Comparison of ENCODE assay signal across 2 cellular contexts in the genomic region with DNA sequence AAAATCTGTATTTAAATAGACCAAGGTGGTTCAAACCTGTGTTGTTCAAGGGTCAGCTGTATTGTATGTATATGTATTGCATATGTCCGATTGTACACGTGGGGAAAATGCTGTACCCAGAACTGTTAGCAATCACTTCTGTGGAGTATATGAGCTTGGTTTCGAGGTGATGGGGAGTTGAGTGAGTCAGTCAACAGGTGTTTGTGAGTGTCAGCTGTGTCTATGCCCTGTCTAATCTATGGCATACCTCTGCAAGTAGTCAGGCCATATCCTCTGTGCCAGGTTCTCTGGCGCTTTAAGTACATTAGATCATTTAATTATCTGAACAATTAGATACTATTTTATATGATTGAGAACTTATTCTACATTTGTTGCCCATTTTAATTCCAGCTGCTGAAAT.
TF ChIP-seq lines count a peak whose summit lies in the region.

No MANE protein-coding gene starts in this region.

TF ChIP-seq in IMR-90, 13 proteins besides CTCF, POLR2A, EP300 and RAD21:
- no peak for TF ChIP-seq FOS (IDR thresholded peaks at IDR 0.05; ENCODE audit: low read depth, low read length)
- TF ChIP-seq, protein P1, sequence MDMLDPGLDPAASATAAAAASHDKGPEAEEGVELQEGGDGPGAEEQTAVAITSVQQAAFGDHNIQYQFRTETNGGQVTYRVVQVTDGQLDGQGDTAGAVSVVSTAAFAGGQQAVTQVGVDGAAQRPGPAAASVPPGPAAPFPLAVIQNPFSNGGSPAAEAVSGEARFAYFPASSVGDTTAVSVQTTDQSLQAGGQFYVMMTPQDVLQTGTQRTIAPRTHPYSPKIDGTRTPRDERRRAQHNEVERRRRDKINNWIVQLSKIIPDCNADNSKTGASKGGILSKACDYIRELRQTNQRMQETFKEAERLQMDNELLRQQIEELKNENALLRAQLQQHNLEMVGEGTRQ (IDR thresholded peaks at IDR 0.05; ENCODE audit: low read depth, low read length): no peak
TF ChIP-seq in IMR-90: peak in this region for 0.

TF ChIP-seq in GM12878, 131 proteins besides CTCF, POLR2A, EP300 and RAD21:
- TF ChIP-seq NBN (IDR thresholded peaks at IDR 0.05) (no peak), ZNF217 (IDR thresholded peaks at IDR 0.05) (no peak)
